In genomic region chr11:119222308-119222707, GRCh38 we compare ENCODE assay signal across 11 cellular contexts. TPM values are rescaled to one million over a fixed set of nuclear protein-coding genes. Genes with fewer than 3 reads are reported as not detected.
A peak's percentile ranks its signal among the peaks of the same experiment; 100 is the strongest.
DNase-seq lines count a peak whose midpoint lies in the region; ATAC-seq and FAIRE-seq lines count a peak whose summit lies in the region.
"Had no signal": no experiment of that assay in that cellular context is flagged by ENCODE, and none has a peak within 500 bp of the region (broad histone marks: within the 10 kb centered on the region; RNA-seq: fewer than 3 reads in every experiment).

No MANE protein-coding gene starts in this region.

- no peak overlapping the region for H3K4me3 ChIP-seq in effector memory CD4-positive, alpha-beta T cell (ENCODE audit: insufficient read depth, low read depth, low read length, poor library complexity, severe bottlenecking)

- no peaks in the 10 kb centered on the region for H3K9me3 Mint-ChIP-seq in activated T-cell treated with anti-CD3 and anti-CD28 coated beads, Interleukin-2, amount 50 U/mL, for 72 hours
- H3K9me3 Mint-ChIP-seq in stimulated activated memory B cell treated with anti-CD40 and anti-IgM and Interleukin-4, amounts not matched to agents 10 μg/mL and 1 μg/mL and 100 μg/mL, for 72 hours = no peaks in the 10 kb centered on the region
- H3K9me3 Mint-ChIP-seq: activated naive CD8-positive, alpha-beta T cell treated with anti-CD3 and anti-CD28 coated beads for 36 hours had no signal

- peaks cover 0 to 3% of the 10 kb centered on the region in 2 donors for H3K36me3 Mint-ChIP-seq in activated T-cell treated with anti-CD3 and anti-CD28 coated beads, Interleukin-2, amount 50 U/mL, for 72 hours (ENCODE audit: insufficient read depth in 2 of 2)
- H3K36me3 Mint-ChIP-seq in stimulated activated memory B cell treated with anti-CD40 and anti-IgM and Interleukin-4, amounts not matched to agents 10 μg/mL and 1 μg/mL and 100 μg/mL, for 72 hours = no peaks in the 10 kb centered on the region

- DNase-seq in activated T-cell treated with anti-CD3 and anti-CD28 coated beads, Interleukin-2, amount 50 U/mL, for 72 hours = no peak
- DNase-seq in activated T-cell treated with anti-CD3 and anti-CD28 coated beads, Interleukin-2, amount 50 U/mL, for 48 hours = no peak
- DNase-seq in SHP77 (lab: John Stamatoyannopoulos, UW) (peak; percentile 9 to 17), frontal cortex (ENCODE audit: low spot score in 2 of 2) (peak; percentile 29 to 48), posterior cingulate gyrus (no peak)
- no peak for DNase-seq in NK-92 treated with Interleukin-12 subunit alpha and Interleukin-12 subunit beta, amount 100 ng/mL, for 24 hours (lab: John Stamatoyannopoulos, UW)
- no peak for DNase-seq in effector memory CD4-positive, alpha-beta T cell
- DNase-seq: activated naive CD8-positive, alpha-beta T cell treated with anti-CD3 and anti-CD28 coated beads for 36 hours had no signal

- H3K27ac ChIP-seq in effector memory CD4-positive, alpha-beta T cell (ENCODE audit: insufficient read depth, low read length, poor library complexity, severe bottlenecking) = no peak overlapping the region
- H3K27ac ChIP-seq: C4-2B had no signal

- no peaks in the 10 kb centered on the region for H3K27me3 ChIP-seq in effector memory CD4-positive, alpha-beta T cell (replicated peaks; ENCODE audit: control insufficient read depth, insufficient read depth, low read length, poor library complexity, severe bottlenecking)

- H3K4me1 ChIP-seq in effector memory CD4-positive, alpha-beta T cell (ENCODE audit: control insufficient read depth, insufficient read depth, low read length, poor library complexity, severe bottlenecking) = no peaks in the 10 kb centered on the region

- no peaks in the 10 kb centered on the region for H3K36me3 ChIP-seq in effector memory CD4-positive, alpha-beta T cell (ENCODE audit: control insufficient read depth, insufficient read depth, low read length)

- H3K27me3 Mint-ChIP-seq in activated T-cell treated with anti-CD3 and anti-CD28 coated beads, Interleukin-2, amount 50 U/mL, for 72 hours (ENCODE audit: low read depth) = no peaks in the 10 kb centered on the region
- no peaks in the 10 kb centered on the region for H3K27me3 Mint-ChIP-seq in stimulated activated memory B cell treated with anti-CD40 and anti-IgM and Interleukin-4, amounts not matched to agents 10 μg/mL and 1 μg/mL and 100 μg/mL, for 72 hours
- H3K27me3 Mint-ChIP-seq: activated naive CD8-positive, alpha-beta T cell treated with anti-CD3 and anti-CD28 coated beads for 36 hours had no signal

- peaks cover 64% of the 10 kb centered on the region for H3K4me1 Mint-ChIP-seq in activated T-cell treated with anti-CD3 and anti-CD28 coated beads, Interleukin-2, amount 50 U/mL, for 72 hours (ENCODE audit: low read depth)
- H3K4me1 Mint-ChIP-seq in stimulated activated memory B cell treated with anti-CD40 and anti-IgM and Interleukin-4, amounts not matched to agents 10 μg/mL and 1 μg/mL and 100 μg/mL, for 72 hours = peaks cover 34% of the 10 kb centered on the region

- intact Hi-C loops in posterior cingulate gyrus (cut with DNase I) = no loop called here

- no peak for ATAC-seq in activated T-cell treated with anti-CD3 and anti-CD28 coated beads, Interleukin-2, amount 50 U/mL, for 72 hours (replicated peaks in 1 of 2)
- ATAC-seq in stimulated activated memory B cell treated with anti-CD40 and anti-IgM and Interleukin-4, amounts not matched to agents 10 μg/mL and 1 μg/mL and 100 μg/mL, for 72 hours = no peak

- peak overlapping the region; percentile 20 for H3K27ac Mint-ChIP-seq in activated T-cell treated with anti-CD3 and anti-CD28 coated beads, Interleukin-2, amount 50 U/mL, for 72 hours
- H3K27ac Mint-ChIP-seq in stimulated activated memory B cell treated with anti-CD40 and anti-IgM and Interleukin-4, amounts not matched to agents 10 μg/mL and 1 μg/mL and 100 μg/mL, for 72 hours = peak overlapping the region; percentile 27
- H3K27ac Mint-ChIP-seq: activated naive CD8-positive, alpha-beta T cell treated with anti-CD3 and anti-CD28 coated beads for 36 hours had no signal

- no peak for FAIRE-seq in frontal cortex (lab: Jason Lieb, UNC)
- FAIRE-seq: RCC 7860 had no signal

- no peak overlapping the region for H3K4me3 Mint-ChIP-seq in activated T-cell treated with anti-CD3 and anti-CD28 coated beads, Interleukin-2, amount 50 U/mL, for 72 hours
- no peak overlapping the region for H3K4me3 Mint-ChIP-seq in stimulated activated memory B cell treated with anti-CD40 and anti-IgM and Interleukin-4, amounts not matched to agents 10 μg/mL and 1 μg/mL and 100 μg/mL, for 72 hours
- H3K4me3 Mint-ChIP-seq: activated naive CD8-positive, alpha-beta T cell treated with anti-CD3 and anti-CD28 coated beads for 36 hours had no signal

- no peaks in the 10 kb centered on the region for H3K9me3 ChIP-seq in effector memory CD4-positive, alpha-beta T cell (ENCODE audit: control insufficient read depth, low read length)

RNA-seq across cellular contexts. Expression of gene CBL, which starts 16.2 kb away (rescaled TPM):
- 10 to 100 TPM; 45.4 to 52.7 TPM for total RNA-seq in activated T-cell treated with anti-CD3 and anti-CD28 coated beads, Interleukin-2, amount 50 U/mL, for 72 hours
- 8.6 TPM for total RNA-seq in frontal cortex

RNA-seq across cellular contexts. Expression of gene NHERF4, which starts 37.0 kb away (rescaled TPM):
- 1 to 10 TPM in 1 of 2 donors, under 1 TPM in 1; 0.76 to 1.1 TPM for total RNA-seq in activated T-cell treated with anti-CD3 and anti-CD28 coated beads, Interleukin-2, amount 50 U/mL, for 72 hours
- not detected for total RNA-seq in frontal cortex
- total RNA-seq: activated naive CD8-positive, alpha-beta T cell treated with anti-CD3 and anti-CD28 coated beads for 36 hours had no signal

RNA-seq across cellular contexts. Expression of gene NLRX1, which starts 53.8 kb away (rescaled TPM):
- 10 to 100 TPM; 19.3 to 26.7 TPM for total RNA-seq in activated T-cell treated with anti-CD3 and anti-CD28 coated beads, Interleukin-2, amount 50 U/mL, for 72 hours
- total RNA-seq in frontal cortex = 2.0 TPM

Comparison
In these comparisons a context has a peak if more than half of its experiments do, and no peak if none do; other contexts are left out.
1. DNase-seq: peak in SHP77 (2 of 2) and frontal cortex (2 of 2); none in activated T-cell treated with anti-CD3 and anti-CD28 coated beads, Interleukin-2, amount 50 U/mL, for 72 hours (0 of 2), activated T-cell treated with anti-CD3 and anti-CD28 coated beads, Interleukin-2, amount 50 U/mL, for 48 hours (0 of 2), posterior cingulate gyrus (0 of 10), NK-92 treated with Interleukin-12 subunit alpha and Interleukin-12 subunit beta, amount 100 ng/mL, for 24 hours (single experiment) and effector memory CD4-positive, alpha-beta T cell (0 of 3).